Comparison of ENCODE assay signal across 29 cellular contexts in the genomic region with DNA sequence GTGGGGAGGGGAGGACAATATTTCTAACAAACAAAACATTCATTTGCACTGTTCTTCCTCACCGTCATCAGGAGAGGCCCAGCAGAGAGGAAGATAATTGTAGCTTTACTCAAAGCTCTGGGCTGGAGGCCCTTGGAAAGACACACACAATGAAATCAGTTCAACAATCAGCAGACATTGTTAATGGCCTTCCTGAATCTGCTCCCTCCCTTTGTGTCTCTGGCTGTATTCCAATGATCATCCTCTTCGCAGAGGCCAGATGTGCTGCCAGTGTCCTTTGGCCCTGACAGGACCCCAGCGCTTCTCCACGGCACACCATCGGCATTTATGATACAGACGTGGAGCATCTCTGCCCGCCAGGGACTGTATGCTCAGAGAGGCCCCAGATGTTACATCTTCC. TPM values are rescaled to one million over a fixed set of nuclear protein-coding genes. Genes with fewer than 3 reads are reported as not detected.
DNase-seq lines count a peak whose midpoint lies in the region.
"Had no signal": no experiment of that assay in that cellular context is flagged by ENCODE, and none has a peak within 500 bp of the region (broad histone marks: within the 10 kb centered on the region; RNA-seq: fewer than 3 reads in every experiment).

No MANE protein-coding gene starts in this region.

- H3K4me3 Mint-ChIP-seq in activated naive CD4-positive, alpha-beta T cell treated with anti-CD3 and anti-CD28 coated beads for 36 hours: no peak overlapping the region
- H3K4me3 Mint-ChIP-seq: activated CD4-positive, alpha-beta T cell treated with anti-CD3 and anti-CD28 coated beads, Interleukin-2, amount 10 ng/mL, durations not matched to agents 24 days and 14 days; activated T-cell treated with anti-CD3 and anti-CD28 coated beads, Interleukin-2, amount 50 U/mL, for 72 hours; CD4-positive, alpha-beta memory T cell; natural killer cell had no signal

- H3K23ac ChIP-seq in mesendoderm (ENCODE audit: low read length): no peak overlapping the region

- H2BK120ac ChIP-seq in mesendoderm (ENCODE audit: low read depth, low read length): no peak overlapping the region

- H2BK5ac ChIP-seq in mesendoderm (ENCODE audit: low read length): no peak overlapping the region

- H4K5ac ChIP-seq in mesendoderm (ENCODE audit: low read length): no peak overlapping the region

- H3K36me3 Mint-ChIP-seq in activated naive CD4-positive, alpha-beta T cell treated with anti-CD3 and anti-CD28 coated beads for 36 hours (ENCODE audit: low read depth): no peaks in the 10 kb centered on the region
- H3K36me3 Mint-ChIP-seq: CD4-positive, alpha-beta memory T cell; natural killer cell had no signal

- in situ Hi-C loops in KBM-7 (cut with MboI; ENCODE audit: low pct_unique_long_range_greater_than_20kb, low sequenced_read_pairs): no loop called here

- H2BK15ac ChIP-seq in mesendoderm (replicated peaks; ENCODE audit: low read depth): no peak overlapping the region

- no peak overlapping the region for H3K4me3 ChIP-seq in mesendoderm (ENCODE audit: low read length)
- H3K4me3 ChIP-seq: sigmoid colon, thyroid gland had no signal

- no peaks in the 10 kb centered on the region for H3K4me1 Mint-ChIP-seq in activated naive CD4-positive, alpha-beta T cell treated with anti-CD3 and anti-CD28 coated beads for 36 hours (ENCODE audit: low read depth)
- H3K4me1 Mint-ChIP-seq: activated CD4-positive, alpha-beta T cell treated with anti-CD3 and anti-CD28 coated beads, Interleukin-2, amount 10 ng/mL, durations not matched to agents 24 days and 14 days; CD4-positive, alpha-beta memory T cell had no signal

- WGBS in mesendoderm (ENCODE audit: extremely low coverage, insufficient coverage, low lambda C conversion rate): no CpG with 5 or more reads among the region's 7 CpGs

- no peaks in the 10 kb centered on the region for H3K4me1 ChIP-seq in mesendoderm (ENCODE audit: control insufficient read depth, low read depth, low read length)
- H3K4me1 ChIP-seq: parathyroid adenoma, sigmoid colon, thyroid gland had no signal

- H3K4ac ChIP-seq in mesendoderm (ENCODE audit: low read depth, low read length): no peak overlapping the region

- no peaks in the 10 kb centered on the region for H3K36me3 ChIP-seq in mesendoderm (ENCODE audit: control insufficient read depth, insufficient read depth, low read length)
- H3K36me3 ChIP-seq: brain microvascular endothelial cell, sigmoid colon, thyroid gland had no signal

- no peaks in the 10 kb centered on the region for H3K79me2 ChIP-seq in mesendoderm (ENCODE audit: control insufficient read depth, insufficient read depth, low read length)
- H3K79me2 ChIP-seq: parathyroid adenoma had no signal

- no peak overlapping the region for H2AK5ac ChIP-seq in mesendoderm (ENCODE audit: low read length)

- no peaks in the 10 kb centered on the region for H3K9me3 Mint-ChIP-seq in activated naive CD4-positive, alpha-beta T cell treated with anti-CD3 and anti-CD28 coated beads for 36 hours
- H3K9me3 Mint-ChIP-seq: activated T-cell treated with anti-CD3 and anti-CD28 coated beads, Interleukin-2, amount 50 U/mL, for 72 hours; natural killer cell had no signal

- no peak overlapping the region for H3K4me2 ChIP-seq in mesendoderm (ENCODE audit: low read length)

- H4K8ac ChIP-seq in mesendoderm (ENCODE audit: low read depth, low read length): no peak overlapping the region

- intact Hi-C loops in activated naive CD4-positive, alpha-beta T cell treated with anti-CD3 and anti-CD28 coated beads for 36 hours (cut with micrococcal nuclease): no loop called here

- DNase-seq in NCI-H1417 (lab: John Stamatoyannopoulos, UW) (peak in 2 of 3 experiments; percentile 31 to 71), NCI-H1417 treated with DMSO at 0.1 percent for 48 hours (lab: John Stamatoyannopoulos, UW) (no peak), NCI-H748 treated with DMSO at 0.1 percent for 48 hours (lab: John Stamatoyannopoulos, UW) (peak; percentile 96), mesendoderm (peak; percentile 47), SIG-M5 (lab: John Stamatoyannopoulos, UW) (no peak), KBM-7 (no peak)
- DNase-seq in stimulated activated CD4-positive, alpha-beta T cell treated with anti-CD3 and anti-CD28 coated beads, Interleukin-1b, Interleukin-23, amount 100 ng/mL, for 48 hours: no peak
- no peak for DNase-seq in activated naive CD4-positive, alpha-beta T cell treated with anti-CD3 and anti-CD28 coated beads for 36 hours
- DNase-seq: activated CD4-positive, alpha-beta T cell treated with anti-CD3 and anti-CD28 coated beads, Interleukin-2, amount 10 ng/mL, durations not matched to agents 24 days and 14 days; activated naive CD4-positive, alpha-beta T cell treated with Interleukin-2 at 50 U/mL for 16 hours; activated T-cell treated with anti-CD3 and anti-CD28 coated beads, Interleukin-2, amount 50 U/mL, for 72 hours; brain microvascular endothelial cell; CD4-positive, alpha-beta memory T cell; effector CD4-positive, alpha-beta T cell; erythroblast; GF-D8; KG1; natural killer cell; NCI-H187 treated with DMSO at 0.1 percent for 48 hours; NCI-H524; sigmoid colon; stimulated activated naive CD8-positive, alpha-beta T cell treated with anti-CD3 and anti-CD28 coated beads, Interleukin-15, Interleukin-2, amounts not matched to agents 100 U/mL and 50 U/mL, for 24 hours; T-helper 2 cell; thyroid gland had no signal

- H3K56ac ChIP-seq in mesendoderm (ENCODE audit: low read length): no peak overlapping the region

- H3K9ac ChIP-seq in mesendoderm (ENCODE audit: low read length): no peak overlapping the region
- H3K9ac ChIP-seq: parathyroid adenoma had no signal

- H3K27ac Mint-ChIP-seq in activated naive CD4-positive, alpha-beta T cell treated with anti-CD3 and anti-CD28 coated beads for 36 hours: no peak overlapping the region
- H3K27ac Mint-ChIP-seq: activated CD4-positive, alpha-beta T cell treated with anti-CD3 and anti-CD28 coated beads, Interleukin-2, amount 10 ng/mL, durations not matched to agents 24 days and 14 days; activated T-cell treated with anti-CD3 and anti-CD28 coated beads, Interleukin-2, amount 50 U/mL, for 72 hours; CD4-positive, alpha-beta memory T cell; natural killer cell had no signal

- no peaks in the 10 kb centered on the region for H3K27me3 ChIP-seq in mesendoderm (ENCODE audit: insufficient read depth, low read length, poor library complexity)
- H3K27me3 ChIP-seq: brain microvascular endothelial cell, sigmoid colon, thyroid gland had no signal

- no peaks in the 10 kb centered on the region for H3K79me1 ChIP-seq in mesendoderm (ENCODE audit: low read length)

- H3K27me3 Mint-ChIP-seq in activated naive CD4-positive, alpha-beta T cell treated with anti-CD3 and anti-CD28 coated beads for 36 hours (ENCODE audit: low read depth): peaks cover 2% of the 10 kb centered on the region

- no peak overlapping the region for H3K18ac ChIP-seq in mesendoderm (ENCODE audit: low read length)

- CTCF ChIA-PET in activated naive CD4-positive, alpha-beta T cell treated with anti-CD3 and anti-CD28 coated beads for 36 hours (lab: Charles Lee): no interaction called here

- H3K27ac ChIP-seq in mesendoderm (ENCODE audit: low read depth, low read length): no peak overlapping the region
- H3K27ac ChIP-seq: 22Rv1, brain microvascular endothelial cell, parathyroid adenoma, sigmoid colon, thyroid gland had no signal

RNA-seq across cellular contexts. Expression of a gene that starts 44.6 kb away (rescaled TPM):
- polyA plus RNA-seq in mesendoderm (2013, experiment 1 of 2): 0.14 TPM
- 0.18 TPM for polyA plus RNA-seq in mesendoderm (2013, experiment 2 of 2)
- not detected for total RNA-seq in activated naive CD4-positive, alpha-beta T cell treated with anti-CD3 and anti-CD28 coated beads for 36 hours
- total RNA-seq: CD4-positive, alpha-beta memory T cell; fibroblast of villous mesenchyme; RPMI7951; SK-MEL-5 had no signal

Comparison
In these comparisons a context has a peak if more than half of its experiments do, and no peak if none do; other contexts are left out.
1. DNase-seq: peak in NCI-H1417 (2 of 3), NCI-H748 treated with DMSO at 0.1 percent for 48 hours (single experiment) and mesendoderm (single experiment); none in NCI-H1417 treated with DMSO at 0.1 percent for 48 hours (single experiment), stimulated activated CD4-positive, alpha-beta T cell treated with anti-CD3 and anti-CD28 coated beads, Interleukin-1b, Interleukin-23, amount 100 ng/mL, for 48 hours (single experiment), SIG-M5 (single experiment), KBM-7 (single experiment) and activated naive CD4-positive, alpha-beta T cell treated with anti-CD3 and anti-CD28 coated beads for 36 hours (single experiment).